29 cellular contexts compared by ENCODE assay signal in the genomic region with DNA sequence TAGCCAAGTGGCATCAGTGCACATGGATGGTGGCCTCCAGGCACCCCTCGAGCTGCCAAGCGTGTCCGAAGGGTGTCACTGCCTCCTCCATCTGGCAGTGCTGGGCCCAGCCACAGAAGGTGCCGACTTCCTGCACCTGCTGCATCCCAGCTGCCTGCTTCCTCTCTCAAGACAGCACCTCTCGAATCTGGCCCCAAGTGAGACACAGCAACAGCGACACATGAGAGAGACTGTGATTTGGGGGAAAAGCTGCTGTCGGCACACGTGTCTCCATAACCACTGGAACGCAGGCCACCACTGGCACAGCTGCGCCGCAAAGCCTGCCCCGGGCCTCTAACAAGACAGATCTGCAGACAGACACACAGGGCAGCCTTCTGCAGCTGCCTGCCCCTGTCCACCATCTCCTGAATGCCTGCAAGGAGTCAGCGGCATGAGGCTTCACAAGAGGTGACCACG. TPM values are rescaled to one million over a fixed set of nuclear protein-coding genes. Genes with fewer than 3 reads are reported as not detected.
A peak's percentile ranks its signal among the peaks of the same experiment; 100 is the strongest.
DNase-seq lines count a peak whose midpoint lies in the region; ATAC-seq, FAIRE-seq and TF ChIP-seq lines count a peak whose summit lies in the region.
"Had no signal": no experiment of that assay in that cellular context is flagged by ENCODE, and none has a peak within 500 bp of the region (broad histone marks: within the 10 kb centered on the region; RNA-seq: fewer than 3 reads in every experiment).

No MANE protein-coding gene starts in this region.

- no peak for TF ChIP-seq CTCF in CD4-positive, alpha-beta T cell (IDR thresholded peaks at IDR 0.05)
- no peak for TF ChIP-seq CTCF in GM12878 (IDR thresholded peaks at IDR 0.05 in 2 of 3, conservative IDR thresholded peaks at IDR 0.05 in 1 of 3; ENCODE audit: control insufficient read depth in 2 of 3, extremely low read depth in 1 of 3, insufficient read depth in 1 of 3, low read depth in 3 of 3, low read length in 3 of 3)
- no peak for TF ChIP-seq CTCF in body of pancreas (IDR thresholded peaks at IDR 0.05)

- no peak for DNase-seq in CD4-positive, alpha-beta T cell
- DNase-seq in Jurkat, Clone E6-1 (ENCODE audit: low read depth, low spot score), result peak; percentile 97
- no peak for DNase-seq in GM12878 (ENCODE audit: low read depth, low spot score)
- DNase-seq in small intestine, result no peak
- DNase-seq in NCI-H1417 (lab: John Stamatoyannopoulos, UW), result no peak
- DNase-seq in body of pancreas, result no peak
- DNase-seq: activated CD4-positive, alpha-beta memory T cell treated with anti-CD3 and anti-CD28 coated beads for 36 hours; activated CD8-positive, alpha-beta memory T cell treated with anti-CD3 and anti-CD28 coated beads, Interleukin-2, amount 50 U/mL, for 48 hours; activated effector memory CD4-positive, alpha-beta T cell treated with anti-CD3 and anti-CD28 coated beads, Interleukin-2, amount 50 U/mL, for 16 hours; brain microvascular endothelial cell; CD8-positive, alpha-beta memory T cell; GDM1; Kasumi-1; mesenchymal stem cell; NCI-H187; NCI-H2171 treated with DMSO at 0.1 percent for 48 hours; NCI-H524; occipital lobe; RPMI8226; SK-N-SH; stimulated activated CD4-positive, alpha-beta T cell treated with anti-CD3 and anti-CD28 coated beads, Interleukin-2, amount 100 ng/mL, for 24 hours had no signal

- H3K27me3 ChIP-seq in CD4-positive, alpha-beta T cell (ENCODE audit: control insufficient read depth, insufficient read depth, low read length), result no peaks in the 10 kb centered on the region
- H3K27me3 ChIP-seq in GM12878 (replicated peaks in 1 of 2; ENCODE audit: control insufficient read depth in 2 of 2, insufficient read depth in 2 of 2, low read length in 1 of 2) (no peaks in the 10 kb centered on the region), small intestine (ENCODE audit: control insufficient read depth in 2 of 2, insufficient read depth in 2 of 2, low read length in 2 of 2) (no peaks in the 10 kb centered on the region), body of pancreas (no peaks in the 10 kb centered on the region)
- H3K27me3 ChIP-seq: brain microvascular endothelial cell had no signal

- peak overlapping the region; percentile 25 for H3K4me3 Mint-ChIP-seq in CD4-positive, alpha-beta T cell
- H3K4me3 Mint-ChIP-seq: activated CD4-positive, alpha-beta memory T cell treated with anti-CD3 and anti-CD28 coated beads for 36 hours; T-helper 2 cell treated with Interferon-gamma antibody and Interleukin-4, amounts not matched to agents 5 μg/mL and 100 μg/mL, for 36 hours had no signal

- TF ChIP-seq EP300 in GM12878 (IDR thresholded peaks at IDR 0.05; ENCODE audit: borderline replicate concordance in 1 of 2, control insufficient read depth in 1 of 2, low read depth in 2 of 2, low read length in 2 of 2), result no peak

- WGBS in GM12878 (ENCODE audit: insufficient coverage, insufficient replicate concordance, low lambda C conversion rate, missing lambda C conversion rate), result 96% methylated on average over 14 of the region's 14 CpGs
- WGBS in small intestine, 3 donors, result 55 to 75% (median 71%) methylated on average over 14 of the region's 14 CpGs
- WGBS in body of pancreas, 2 donors, result 89 to 94% methylated on average over 3 to 14 of the region's 14 CpGs

- TF ChIP-seq RAD21 in GM12878 (IDR thresholded peaks at IDR 0.05; ENCODE audit: insufficient read depth, low read depth, low read length), result no peak

- H3K9me3 Mint-ChIP-seq in CD4-positive, alpha-beta T cell, result no peaks in the 10 kb centered on the region
- H3K9me3 Mint-ChIP-seq: activated CD4-positive, alpha-beta memory T cell treated with anti-CD3 and anti-CD28 coated beads for 36 hours; CD8-positive, alpha-beta memory T cell; T-helper 2 cell treated with Interferon-gamma antibody and Interleukin-4, amounts not matched to agents 5 μg/mL and 100 μg/mL, for 36 hours had no signal

- H3K9ac ChIP-seq in GM12878 (ENCODE audit: control insufficient read depth, insufficient read depth, low read length), result no peak overlapping the region
- H3K9ac ChIP-seq: SK-N-SH had no signal

- H3K4me1 ChIP-seq in GM12878 (ENCODE audit: control insufficient read depth, insufficient read depth, low read length) (no peaks in the 10 kb centered on the region), small intestine (ENCODE audit: control insufficient read depth in 2 of 2, insufficient read depth in 1 of 2, low read depth in 1 of 2, low read length in 1 of 2) (peaks cover 0 to 12% of the 10 kb centered on the region in 2 donors), body of pancreas (no peaks in the 10 kb centered on the region)

- no peak for TF ChIP-seq POLR2A in GM12878 (IDR thresholded peaks at IDR 0.05; ENCODE audit: low read depth, low read length)
- TF ChIP-seq POLR2A in body of pancreas (IDR thresholded peaks at IDR 0.05), result no peak

- H3K27me3 Mint-ChIP-seq in CD4-positive, alpha-beta T cell, result no peaks in the 10 kb centered on the region
- H3K27me3 Mint-ChIP-seq: activated CD4-positive, alpha-beta memory T cell treated with anti-CD3 and anti-CD28 coated beads for 36 hours; CD8-positive, alpha-beta memory T cell had no signal

- BruUV-seq in GM12878 (replicated peaks; lab: Mats Ljungman, UMichigan), result no TSS peak

- RAD21 ChIA-PET in GM12878 (lab: Charles Lee; ENCODE audit: unreplicated experiment), result no interaction called here

- in situ Hi-C loops in GM12878 (cut with MboI), result no loop called here

- peaks cover 25% of the 10 kb centered on the region for H3K4me1 Mint-ChIP-seq in CD4-positive, alpha-beta T cell (ENCODE audit: low read depth)

- H3K4me2 ChIP-seq in GM12878 (ENCODE audit: control insufficient read depth, insufficient read depth), result no peak overlapping the region
- H3K4me2 ChIP-seq: SK-N-SH had no signal

- no peak overlapping the region for H3K4me3 ChIP-seq in Jurkat, Clone E6-1 (ENCODE audit: low read length)
- H3K4me3 ChIP-seq in GM12878 (no peak overlapping the region), small intestine (ENCODE audit: low read depth in 1 of 2, low read length in 2 of 2) (no peak overlapping the region), body of pancreas (no peak overlapping the region)
- H3K4me3 ChIP-seq: skin epidermis had no signal

- H3K27ac ChIP-seq in CD4-positive, alpha-beta T cell (ENCODE audit: low read depth, low read length), result no peak overlapping the region
- H3K27ac ChIP-seq in GM12878 (ENCODE audit: control insufficient read depth, insufficient read depth), result no peak overlapping the region
- H3K27ac ChIP-seq in small intestine (ENCODE audit: low read depth in 1 of 2, low read length in 1 of 2), result peak overlapping the region; percentile 2 to 78
- H3K27ac ChIP-seq in body of pancreas, result no peak overlapping the region
- H3K27ac ChIP-seq: brain microvascular endothelial cell, epithelial cell of prostate, skin epidermis, VCaP had no signal

- CTCF ChIA-PET in CD4-positive, alpha-beta T cell (lab: Charles Lee), result no interaction called here
- CTCF ChIA-PET in GM12878 (lab: Yijun Ruan, JAX), result no interaction called here

- H3K9me3 ChIP-seq in CD4-positive, alpha-beta T cell (ENCODE audit: control insufficient read depth, low read length), result no peaks in the 10 kb centered on the region
- H3K9me3 ChIP-seq in GM12878 (replicated peaks; ENCODE audit: control insufficient read depth, insufficient read depth, low read length), result no peaks in the 10 kb centered on the region
- no peaks in the 10 kb centered on the region for H3K9me3 ChIP-seq in small intestine (ENCODE audit: control insufficient read depth, low read depth)
- no peaks in the 10 kb centered on the region for H3K9me3 ChIP-seq in body of pancreas
- H3K9me3 ChIP-seq: SK-N-SH had no signal

- intact Hi-C loops in CD4-positive, alpha-beta T cell (cut with DNase I, micrococcal nuclease), result no loop called here
- intact Hi-C loops in GM12878 (cut with micrococcal nuclease; ENCODE audit: unreplicated experiment) (no loop called here), body of pancreas (cut with DNase I) (no loop called here)

- FAIRE-seq in GM12878 (lab: Jason Lieb, UNC) (no peak), small intestine (lab: Jason Lieb, UNC) (no peak)
- FAIRE-seq: H1, HTR-8/SVneo had no signal

- SMC1A ChIA-PET in GM12878 (lab: Charles Lee; ENCODE audit: uncharacterized antibody, unreplicated experiment), result no interaction called here

- no peaks in the 10 kb centered on the region for H3K79me2 ChIP-seq in GM12878 (ENCODE audit: control insufficient read depth, insufficient read depth, low read length)

- H3K36me3 ChIP-seq in GM12878 (ENCODE audit: control insufficient read depth in 2 of 2, insufficient read depth in 2 of 2, low read length in 1 of 2) (peaks cover 16 to 57% of the 10 kb centered on the region in 2 experiments), small intestine (ENCODE audit: control insufficient read depth in 2 of 2, insufficient read depth in 2 of 2, low read length in 2 of 2) (peaks cover 23 to 38% of the 10 kb centered on the region in 2 donors), body of pancreas (replicated peaks in 1 of 2; ENCODE audit: insufficient read depth in 1 of 2, low read depth in 2 of 2) (peaks cover 8 to 62% of the 10 kb centered on the region in 2 donors)

- POLR2A ChIA-PET in CD4-positive, alpha-beta T cell (lab: Charles Lee), result interaction anchor here (1.3 to 3.2 kb wide), 2 partner anchors 19 to 50 kb away, joined by 4 to 22 read pairs; no protein-coding TSS in a partner anchor
- POLR2A ChIA-PET in GM12878 (lab: Charles Lee), result no interaction called here

- H3K36me3 Mint-ChIP-seq in CD4-positive, alpha-beta T cell (ENCODE audit: low read depth), result peaks cover 83% of the 10 kb centered on the region

- H2AFZ ChIP-seq in GM12878 (ENCODE audit: control insufficient read depth, low read depth, low read length), result no peak overlapping the region

- ATAC-seq in CD4-positive, alpha-beta T cell (ENCODE audit: poor library complexity), result peak; percentile 55
- ATAC-seq in GM12878 (peak; percentile 20; the same call in 2 of the 3 replicates), HG03469 (IDR thresholded peaks at IDR 0.05; ENCODE audit: unreplicated experiment) (no peak), body of pancreas (no peak)

- H4K20me1 ChIP-seq in GM12878 (ENCODE audit: control insufficient read depth, insufficient read depth), result peaks cover 2% of the 10 kb centered on the region; the same call in 1 of the 2 replicates

- peak overlapping the region; percentile 63 for H3K27ac Mint-ChIP-seq in CD4-positive, alpha-beta T cell
- H3K27ac Mint-ChIP-seq: activated CD4-positive, alpha-beta memory T cell treated with anti-CD3 and anti-CD28 coated beads for 36 hours; CD8-positive, alpha-beta memory T cell; T-helper 2 cell treated with Interferon-gamma antibody and Interleukin-4, amounts not matched to agents 5 μg/mL and 100 μg/mL, for 36 hours had no signal

RNA-seq across cellular contexts. Expression of a gene that starts 8.8 kb away (rescaled TPM):
- 10 to 100 TPM; 47.2 to 47.4 TPM for total RNA-seq in CD4-positive, alpha-beta T cell
- polyA plus RNA-seq in Jurkat, Clone E6-1 (2012; ENCODE audit: insufficient read depth, insufficient read length), result 283 TPM
- 93.2 and 118 TPM in 2 replicates for total RNA-seq in GM12878 (2013; cell fraction: nucleolus; rRNA removed)
- total RNA-seq in GM12878 (2014; rRNA removed) (266 and 278 TPM in 2 replicates), GM12878 (2014; rRNA removed; fragmentation: Illumina TruSeq; extraction: Trizol) (142 and 171 TPM in 2 replicates), GM12878 (2021) (140 and 147 TPM in 2 replicates), body of pancreas (100 to 1,000 TPM in 1 of 2 donors, 10 to 100 TPM in 1; 91.3 to 109 TPM)
- 72.4 TPM for polyA plus RNA-seq in GM12878 (2011; ENCODE audit: low read depth)
- polyA plus RNA-seq in GM12878 (2011; rRNA removed) (80.8 and 124 TPM in 2 replicates), GM12878 (2014; fragmentation: Illumina TruSeq; extraction: Trizol) (87.8 and 163 TPM in 2 replicates), GM12878 (2014; fragmentation: Nextera tagmentation; extraction: Ambion mirVana) (10 to 100 TPM in 1 of 2 experiments, 1 to 10 TPM in 1; 2.9 to 22.8 TPM), GM12878 (2014; rRNA removed) (195 and 219 TPM in 2 replicates), GM12878 (2016; fragmentation: Nextera tagmentation; extraction: Ambion mirVana) (10 to 100 TPM; 34.2 to 39.9 TPM), small intestine (10 to 100 TPM; 45.8 to 99.7 (median 56.7) TPM)
- polyA plus RNA-seq in GM12878 (2011; cell fraction: cytosol; rRNA removed), result 135 and 191 TPM in 2 replicates
- 148 and 184 TPM in 2 replicates for polyA plus RNA-seq in GM12878 (2011; cell fraction: nucleus; rRNA removed)
- polyA plus RNA-seq in GM12878 (2012), result 82.8 and 110 TPM in 2 replicates
- 125 and 188 TPM in 2 replicates for polyA minus RNA-seq in GM12878 (2011; rRNA and poly(A)+ RNA removed)
- 55.8 and 65.4 TPM in 2 replicates for polyA minus RNA-seq in GM12878 (2011; cell fraction: cytosol; rRNA and poly(A)+ RNA removed)
- 43.2 and 68.0 TPM in 2 replicates for polyA minus RNA-seq in GM12878 (2011; cell fraction: nucleus; rRNA and poly(A)+ RNA removed)

RNA-seq across cellular contexts. Expression of a gene that starts 41.3 kb away (rescaled TPM):
- total RNA-seq in CD4-positive, alpha-beta T cell, result under 1 TPM; 0.55 to 0.84 TPM
- polyA plus RNA-seq in Jurkat, Clone E6-1 (2012; ENCODE audit: insufficient read depth, insufficient read length), result 16.2 TPM
- total RNA-seq in GM12878 (2013; cell fraction: nucleolus; rRNA removed), result 29.3 and 36.2 TPM in 2 replicates
- total RNA-seq in GM12878 (2014; rRNA removed) (8.6 and 9.0 TPM in 2 replicates), GM12878 (2014; rRNA removed; fragmentation: Illumina TruSeq; extraction: Trizol) (3.4 and 3.5 TPM in 2 replicates), GM12878 (2021) (14.8 and 21.5 TPM in 2 replicates), body of pancreas (not detected)
- 0.05 TPM for polyA plus RNA-seq in GM12878 (2011; ENCODE audit: low read depth)
- polyA plus RNA-seq in GM12878 (2011; rRNA removed) (2.4 and 3.8 TPM in 2 replicates), GM12878 (2014; fragmentation: Illumina TruSeq; extraction: Trizol) (0.57 and 2.4 TPM in 2 replicates), GM12878 (2014; fragmentation: Nextera tagmentation; extraction: Ambion mirVana) (under 1 TPM; 0.08 to 0.55 TPM), GM12878 (2014; rRNA removed) (17.4 and 17.8 TPM in 2 replicates), GM12878 (2016; fragmentation: Nextera tagmentation; extraction: Ambion mirVana) (1 to 10 TPM; 6.1 to 6.5 TPM), small intestine (1 to 10 TPM in 1 of 3 donors, under 1 TPM in 1, not detected in 1; 0.54 to 1.4 TPM)
- 4.6 and 8.2 TPM in 2 replicates for polyA plus RNA-seq in GM12878 (2011; cell fraction: cytosol; rRNA removed)
- 52.7 and 80.1 TPM in 2 replicates for polyA plus RNA-seq in GM12878 (2011; cell fraction: nucleus; rRNA removed)
- polyA plus RNA-seq in GM12878 (2012), result 0.95 and 1.0 TPM in 2 replicates
- polyA minus RNA-seq in GM12878 (2011; rRNA and poly(A)+ RNA removed), result 1.9 and 5.6 TPM in 2 replicates
- 3.5 and 6.3 TPM in 2 replicates for polyA minus RNA-seq in GM12878 (2011; cell fraction: cytosol; rRNA and poly(A)+ RNA removed)
- 10.5 and 15.5 TPM in 2 replicates for polyA minus RNA-seq in GM12878 (2011; cell fraction: nucleus; rRNA and poly(A)+ RNA removed)
- total RNA-seq: occipital lobe, temporal lobe had no signal
- polyA plus RNA-seq: CD8-positive, alpha-beta memory T cell had no signal

Comparison
In these comparisons a context has a peak if more than half of its experiments do, and no peak if none do; other contexts are left out.
1. ATAC-seq: peak in CD4-positive, alpha-beta T cell (single experiment) and GM12878 (single experiment); none in HG03469 (single experiment) and body of pancreas (single experiment).
2. H3K27ac ChIP-seq: peak in small intestine (2 of 2); none in CD4-positive, alpha-beta T cell (single experiment), GM12878 (single experiment) and body of pancreas (0 of 4).